In genomic region chr4:176409627-176410026, GRCh38 we compare ENCODE assay signal across 16 cellular contexts.
"Had no signal": no experiment of that assay in that cellular context is flagged by ENCODE, and none has a peak within 500 bp of the region (broad histone marks: within the 10 kb centered on the region; RNA-seq: fewer than 3 reads in every experiment).

No MANE protein-coding gene starts in this region.

- H3K36me3 Mint-ChIP-seq: activated naive CD8-positive, alpha-beta T cell treated with anti-CD3 and anti-CD28 coated beads, Interleukin-2, amount 10 ng/mL, durations not matched to agents 7 days and 5 days; natural killer cell treated with Interleukin-12 subunit alpha and Interleukin-12 subunit beta and Interleukin-15 and Interleukin-18, amount 100 ng/mL, for 72 hours had no signal

- H3K27ac ChIP-seq: colonic mucosa, suprapubic skin had no signal

- ATAC-seq: activated T-cell treated with anti-CD3 and anti-CD28 coated beads, Interleukin-2, amount 50 U/mL, for 72 hours; natural killer cell treated with Interleukin-12 subunit alpha and Interleukin-12 subunit beta and Interleukin-15 and Interleukin-18, amount 100 ng/mL, for 72 hours; stimulated activated naive CD8-positive, alpha-beta T cell treated with anti-CD3 and anti-CD28 coated beads, Interleukin-15, Interleukin-2, amounts not matched to agents 100 U/mL and 50 U/mL, for 24 hours had no signal

- H3K27me3 Mint-ChIP-seq: activated CD4-positive, alpha-beta T cell treated with anti-CD3 and anti-CD28 coated beads, Interleukin-2, amount 10 ng/mL, durations not matched to agents 7 days and 5 days; activated naive CD8-positive, alpha-beta T cell treated with anti-CD3 and anti-CD28 coated beads, Interleukin-2, amount 10 ng/mL, durations not matched to agents 7 days and 5 days; natural killer cell treated with Interleukin-12 subunit alpha and Interleukin-12 subunit beta and Interleukin-15 and Interleukin-18, amount 100 ng/mL, for 72 hours had no signal

- H3K9me3 ChIP-seq: colonic mucosa, suprapubic skin had no signal

- H3K4me3 ChIP-seq: colonic mucosa, suprapubic skin had no signal

- H3K27me3 ChIP-seq: colonic mucosa, suprapubic skin had no signal

- H3K4me3 Mint-ChIP-seq: activated CD4-positive, alpha-beta T cell treated with anti-CD3 and anti-CD28 coated beads, Interleukin-2, amount 10 ng/mL, durations not matched to agents 7 days and 5 days; activated naive CD8-positive, alpha-beta T cell treated with anti-CD3 and anti-CD28 coated beads, Interleukin-2, amount 10 ng/mL, durations not matched to agents 7 days and 5 days; activated T-cell treated with anti-CD3 and anti-CD28 coated beads, Interleukin-2, amount 50 U/mL, for 72 hours; natural killer cell treated with Interleukin-12 subunit alpha and Interleukin-12 subunit beta and Interleukin-15 and Interleukin-18, amount 100 ng/mL, for 72 hours had no signal

- H3K9me3 Mint-ChIP-seq: activated CD4-positive, alpha-beta T cell treated with anti-CD3 and anti-CD28 coated beads, Interleukin-2, amount 10 ng/mL, durations not matched to agents 7 days and 5 days; activated naive CD8-positive, alpha-beta T cell treated with anti-CD3 and anti-CD28 coated beads, Interleukin-2, amount 10 ng/mL, durations not matched to agents 7 days and 5 days had no signal

- H3K4me1 ChIP-seq: colonic mucosa, suprapubic skin had no signal

- H3K27ac Mint-ChIP-seq: activated CD4-positive, alpha-beta T cell treated with anti-CD3 and anti-CD28 coated beads, Interleukin-2, amount 10 ng/mL, durations not matched to agents 7 days and 5 days; activated naive CD8-positive, alpha-beta T cell treated with anti-CD3 and anti-CD28 coated beads, Interleukin-2, amount 10 ng/mL, durations not matched to agents 7 days and 5 days; activated T-cell treated with anti-CD3 and anti-CD28 coated beads, Interleukin-2, amount 50 U/mL, for 72 hours; natural killer cell treated with Interleukin-12 subunit alpha and Interleukin-12 subunit beta and Interleukin-15 and Interleukin-18, amount 100 ng/mL, for 72 hours had no signal

- H3K4me1 Mint-ChIP-seq: activated CD4-positive, alpha-beta T cell treated with anti-CD3 and anti-CD28 coated beads, Interleukin-2, amount 10 ng/mL, durations not matched to agents 7 days and 5 days; activated naive CD8-positive, alpha-beta T cell treated with anti-CD3 and anti-CD28 coated beads, Interleukin-2, amount 10 ng/mL, durations not matched to agents 7 days and 5 days had no signal

- DNase-seq: activated CD4-positive, alpha-beta T cell treated with anti-CD3 and anti-CD28 coated beads, Interleukin-2, amount 10 ng/mL, durations not matched to agents 7 days and 5 days; activated CD8-positive, alpha-beta memory T cell treated with anti-CD3 and anti-CD28 coated beads, Interleukin-2, amount 50 U/mL, for 48 hours; activated gamma-delta T cell treated with Interleukin-2 at 50 U/mL for 16 hours; activated naive CD8-positive, alpha-beta T cell treated with anti-CD3 and anti-CD28 coated beads, Interleukin-2, amount 10 ng/mL, durations not matched to agents 7 days and 5 days; activated T-cell treated with anti-CD3 and anti-CD28 coated beads, Interleukin-2, amount 50 U/mL, for 72 hours; anterior cingulate cortex; colonic mucosa; mesendoderm; posterior cingulate gyrus; retina; stimulated activated CD4-positive, alpha-beta T cell treated with anti-CD3 and anti-CD28 coated beads, Interleukin-15, amount 100 ng/mL, for 24 hours; stimulated activated CD4-positive, alpha-beta T cell treated with anti-CD3 and anti-CD28 coated beads, Interleukin-4, amount 100 ng/mL, for 24 hours; stimulated activated naive CD8-positive, alpha-beta T cell treated with anti-CD3 and anti-CD28 coated beads, Interleukin-15, Interleukin-2, amounts not matched to agents 100 U/mL and 50 U/mL, for 24 hours; trophoblast cell had no signal

- H3K36me3 ChIP-seq: colonic mucosa, suprapubic skin had no signal
